11 cellular contexts compared by ENCODE assay signal in the genomic region with DNA sequence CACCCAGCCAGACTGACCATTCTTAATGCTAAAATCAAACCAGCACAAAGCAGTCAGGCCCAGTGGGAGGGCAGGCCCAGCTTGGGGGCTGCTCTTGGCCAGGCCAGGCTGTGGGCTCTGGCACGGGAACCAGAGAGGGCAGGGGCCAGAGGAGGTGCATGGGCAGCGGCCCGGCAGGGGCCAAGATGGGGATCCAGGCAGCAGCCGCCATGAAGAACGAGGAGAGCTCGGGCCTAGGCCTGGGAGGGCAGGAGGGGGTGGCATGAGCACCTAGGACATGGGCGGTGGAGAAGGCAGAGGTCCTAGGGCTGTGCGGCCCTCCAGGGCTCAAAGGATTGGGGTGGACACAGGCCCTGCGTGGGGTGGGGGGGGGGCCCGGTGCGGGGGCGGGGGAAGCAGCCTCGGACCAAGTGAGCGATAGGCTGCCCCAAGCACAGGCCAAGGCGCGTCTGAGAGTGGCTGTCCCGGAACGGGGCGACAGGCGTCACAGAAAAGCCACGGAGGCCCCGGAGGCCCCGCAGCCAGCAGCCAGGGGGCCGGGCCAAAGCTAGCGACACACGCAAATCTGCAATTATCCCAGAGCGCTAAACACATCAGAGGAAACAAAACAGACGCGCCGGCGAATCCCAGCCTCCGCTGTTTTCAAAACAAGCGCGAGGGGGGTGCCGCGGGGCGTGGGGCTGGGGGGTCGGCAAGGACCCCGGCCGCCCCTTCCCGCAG. TPM values are rescaled to one million over a fixed set of nuclear protein-coding genes. Genes with fewer than 3 reads are reported as not detected.
DNase-seq lines count a peak whose midpoint lies in the region; ATAC-seq, FAIRE-seq and TF ChIP-seq lines count a peak whose summit lies in the region.
"Had no signal": no experiment of that assay in that cellular context is flagged by ENCODE, and none has a peak within 500 bp of the region (broad histone marks: within the 10 kb centered on the region; RNA-seq: fewer than 3 reads in every experiment).

No MANE protein-coding gene starts in this region.

- ATAC-seq in HCT116: peak; percentile 23
- ATAC-seq in K562: no peak
- ATAC-seq in activated T-cell treated with anti-CD3 and anti-CD28 coated beads, Interleukin-2, amount 50 U/mL, for 4 hours: no peak
- no peak for ATAC-seq in GM21576 (IDR thresholded peaks at IDR 0.05; ENCODE audit: unreplicated experiment)
- ATAC-seq in GM18517 (IDR thresholded peaks at IDR 0.05; ENCODE audit: unreplicated experiment): no peak
- ATAC-seq in HG03108 (IDR thresholded peaks at IDR 0.05; ENCODE audit: unreplicated experiment): no peak

- BruUV-seq in HCT116 (replicated peaks; lab: Mats Ljungman, UMichigan): no TSS peak
- no TSS peak for BruUV-seq in K562 (replicated peaks; lab: Mats Ljungman, UMichigan)

- H3K9me3 ChIP-seq in HCT116 (ENCODE audit: control insufficient read depth in 1 of 2, insufficient read depth in 1 of 2, low read depth in 1 of 2, low read length in 2 of 2): no peaks in the 10 kb centered on the region
- no peaks in the 10 kb centered on the region for H3K9me3 ChIP-seq in K562 (replicated peaks; ENCODE audit: control insufficient read depth, insufficient read depth, low read depth, low read length)
- no peaks in the 10 kb centered on the region for H3K9me3 ChIP-seq in subcutaneous abdominal adipose tissue (ENCODE audit: control insufficient read depth in 5 of 5, low read length in 5 of 5)

- RAD21 ChIA-PET in HCT116 (lab: Charles Lee; ENCODE audit: low non-redundant PET in 1 of 2, low total read pairs in 2 of 2, uncharacterized antibody in 2 of 2, unreplicated experiment in 2 of 2): no interaction called here

- peak overlapping the region; percentile 80 for H3K9ac ChIP-seq in HCT116 (ENCODE audit: low read length)
- no peak overlapping the region for H3K9ac ChIP-seq in K562 (ENCODE audit: insufficient read depth in 1 of 2, low read depth in 2 of 2, low read length in 2 of 2)
- H3K9ac ChIP-seq in subcutaneous abdominal adipose tissue (ENCODE audit: low read length in 5 of 5): no peak overlapping the region

- no peak for TF ChIP-seq POLR2A in HCT116 (IDR thresholded peaks at IDR 0.05; ENCODE audit: borderline replicate concordance, extremely low read depth, insufficient read depth, insufficient read length)
- TF ChIP-seq POLR2A in K562 (conservative IDR thresholded peaks at IDR 0.05): no peak

- 88% methylated on average over 17 of the region's 41 CpGs for WGBS in K562 (ENCODE audit: insufficient coverage, low coverage, missing lambda C conversion rate)

- DNase-seq in HCT116 (ENCODE audit: low read depth, low spot score) (no peak), K562 (ENCODE audit: extremely low read depth in 1 of 4, low spot score in 3 of 4) (peak in 2 of 4 experiments; percentile 22 to 31), left kidney (ENCODE audit: low read depth, low spot score) (peak; percentile 66)
- no peak for DNase-seq in activated T-cell treated with anti-CD3 and anti-CD28 coated beads, Interleukin-2, amount 50 U/mL, for 4 hours
- DNase-seq: activated CD8-positive, alpha-beta memory T cell treated with anti-CD3 and anti-CD28 coated beads, Interleukin-2, amount 50 U/mL, for 4 hours; effector memory CD4-positive, alpha-beta T cell; mammary epithelial cell had no signal

- H3K9me3 Mint-ChIP-seq in activated T-cell treated with anti-CD3 and anti-CD28 coated beads, Interleukin-2, amount 50 U/mL, for 4 hours: no peaks in the 10 kb centered on the region

- H3K4me3 ChIP-seq in HCT116 (replicated peaks in 1 of 2; ENCODE audit: low read depth in 1 of 2, low read length in 2 of 2): peak overlapping the region; percentile 46 to 64
- H3K4me3 ChIP-seq in K562: no peak overlapping the region
- peak overlapping the region in 3 of 5 donors; percentile 38 to 49 (median 44) for H3K4me3 ChIP-seq in subcutaneous abdominal adipose tissue (ENCODE audit: low read depth in 1 of 5, low read length in 5 of 5)

- CTCF ChIA-PET in HCT116 (lab: Charles Lee): interaction anchor here (1.6 kb wide), 1 partner anchor 43 kb away, joined by 5 read pairs; no protein-coding TSS in a partner anchor
- CTCF ChIA-PET in K562 (lab: Yijun Ruan, JAX; ENCODE audit: low intra/inter-chr PET ratio): no interaction called here

- H4K20me1 ChIP-seq in HCT116 (ENCODE audit: insufficient read depth): no peaks in the 10 kb centered on the region
- H4K20me1 ChIP-seq in K562 (replicated peaks; ENCODE audit: control insufficient read depth, insufficient read depth, low read length): no peaks in the 10 kb centered on the region

- H3K27me3 Mint-ChIP-seq in activated T-cell treated with anti-CD3 and anti-CD28 coated beads, Interleukin-2, amount 50 U/mL, for 4 hours (ENCODE audit: low read depth): peaks cover 16% of the 10 kb centered on the region

- intact Hi-C loops in HCT116 (cut with micrococcal nuclease) (no loop called here), K562 (cut with micrococcal nuclease) (no loop called here)

- H3K27ac ChIP-seq in HCT116 (ENCODE audit: low read depth, low read length) (peak overlapping the region; percentile 95), K562 (ENCODE audit: extremely low read depth, low read depth, low read length) (no peak overlapping the region), subcutaneous abdominal adipose tissue (ENCODE audit: low read depth, low read length) (no peak overlapping the region)

- FAIRE-seq in K562 (lab: Jason Lieb, UNC): no peak

- in situ Hi-C loops in K562 (cut with MboI): no loop called here

- no peak overlapping the region for H3K4me3 Mint-ChIP-seq in activated T-cell treated with anti-CD3 and anti-CD28 coated beads, Interleukin-2, amount 50 U/mL, for 4 hours

- no peaks in the 10 kb centered on the region for H3K9me1 ChIP-seq in K562 (ENCODE audit: control insufficient read depth, insufficient read depth, low read length)

- H2AFZ ChIP-seq in HCT116 (ENCODE audit: low read depth, low read length, poor library complexity, severe bottlenecking) (no peak overlapping the region), K562 (ENCODE audit: low read depth, low read length) (no peak overlapping the region)

- no peaks in the 10 kb centered on the region for H3K9me2 ChIP-seq in HCT116 (ENCODE audit: insufficient read depth)

- H3K36me3 Mint-ChIP-seq in activated T-cell treated with anti-CD3 and anti-CD28 coated beads, Interleukin-2, amount 50 U/mL, for 4 hours (ENCODE audit: insufficient read depth): no peaks in the 10 kb centered on the region

- H3K4me1 Mint-ChIP-seq in activated T-cell treated with anti-CD3 and anti-CD28 coated beads, Interleukin-2, amount 50 U/mL, for 4 hours (ENCODE audit: low read depth): no peaks in the 10 kb centered on the region

- TF ChIP-seq RAD21 in HCT116 (IDR thresholded peaks at IDR 0.05; ENCODE audit: low read depth) (no peak), K562 (CRISPR knock-in tag; conservative IDR thresholded peaks at IDR 0.05 in 1 of 2, IDR thresholded peaks at IDR 0.05 in 1 of 2) (no peak)

- peaks cover 2 to 7% of the 10 kb centered on the region in 2 experiments; a peak in 1 of 4 replicates for H3K36me3 ChIP-seq in HCT116 (ENCODE audit: control insufficient read depth in 1 of 2, insufficient read depth in 2 of 2, low read length in 2 of 2)
- H3K36me3 ChIP-seq in K562 (ENCODE audit: control insufficient read depth, insufficient read depth, low read length): no peaks in the 10 kb centered on the region; the same call in 2 of the 3 replicates
- peaks cover 0 to 7% (median 0%) of the 10 kb centered on the region in 5 donors for H3K36me3 ChIP-seq in subcutaneous abdominal adipose tissue (ENCODE audit: control insufficient read depth in 5 of 5, insufficient read depth in 5 of 5, low read length in 5 of 5)

- POLR2A ChIA-PET in HCT116 (lab: Charles Lee) (no interaction called here), K562 (lab: Yijun Ruan, JAX) (interaction anchor here (0.6 kb wide), 1 partner anchor 152 kb away, joined by 4 read pairs; no protein-coding TSS in a partner anchor)

- no peaks in the 10 kb centered on the region for H3K27me3 ChIP-seq in HCT116 (ENCODE audit: insufficient read depth, low read length)
- no peaks in the 10 kb centered on the region for H3K27me3 ChIP-seq in K562 (ENCODE audit: control insufficient read depth in 2 of 2, insufficient read depth in 2 of 2, low read length in 2 of 2)
- no peaks in the 10 kb centered on the region for H3K27me3 ChIP-seq in subcutaneous abdominal adipose tissue (ENCODE audit: control insufficient read depth in 5 of 5, insufficient read depth in 4 of 5, low read length in 5 of 5)

- H3K4me2 ChIP-seq in HCT116 (ENCODE audit: low read length) (peak overlapping the region; percentile 98), K562 (ENCODE audit: insufficient read depth, low read length) (no peak overlapping the region)

- no peak for TF ChIP-seq EP300 in K562 (IDR thresholded peaks at IDR 0.05; ENCODE audit: low read length)

- TF ChIP-seq CTCF in HCT116 (IDR thresholded peaks at IDR 0.05 in 2 of 3, conservative IDR thresholded peaks at IDR 0.05 in 1 of 3; ENCODE audit: borderline replicate concordance in 1 of 3, insufficient read depth in 1 of 3, low read depth in 2 of 3, low read length in 2 of 3) (no peak), K562 (IDR thresholded peaks at IDR 0.05 in 2 of 3, conservative IDR thresholded peaks at IDR 0.05 in 1 of 3; ENCODE audit: insufficient read depth in 2 of 3, low read depth in 1 of 3, low read length in 3 of 3) (no peak)

- H3K79me2 ChIP-seq in HCT116 (ENCODE audit: insufficient read depth, low read length) (peaks cover 99% of the 10 kb centered on the region), K562 (ENCODE audit: control insufficient read depth, insufficient read depth, low read length) (peaks cover 45% of the 10 kb centered on the region)

- H3K4me1 ChIP-seq in HCT116 (ENCODE audit: control insufficient read depth in 1 of 2, insufficient read depth in 2 of 2, low read length in 2 of 2) (peaks cover 72 to 99% of the 10 kb centered on the region in 2 experiments), K562 (replicated peaks in 1 of 2; ENCODE audit: control insufficient read depth in 2 of 2, insufficient read depth in 2 of 2, low read length in 2 of 2) (peaks cover 5 to 71% of the 10 kb centered on the region in 2 experiments; a peak in 3 of 5 replicates), subcutaneous abdominal adipose tissue (ENCODE audit: control insufficient read depth in 5 of 5, insufficient read depth in 5 of 5, low read length in 5 of 5) (peaks cover 3 to 75% (median 68%) of the 10 kb centered on the region in 5 donors)

RNA-seq across cellular contexts. Expression of gene PLXNB2, which starts 8.3 kb away (rescaled TPM):
- total RNA-seq in HCT116 (2021; ENCODE audit: unreplicated experiment) (236 TPM), K562 (2014; rRNA removed) (16.9 and 22.7 TPM in 2 replicates), K562 (2014; rRNA removed; fragmentation: Illumina TruSeq; extraction: Trizol) (3.2 and 4.8 TPM in 2 replicates), K562 (2015; rRNA removed; fragmentation: Illumina TruSeq; extraction: Trizol) (9.9 and 11.3 TPM in 2 replicates), K562 (2021) (45.1 and 48.0 TPM in 2 replicates)
- 192 and 208 TPM in 2 replicates for polyA plus RNA-seq in HCT116 (2012)
- total RNA-seq in K562 (2011; cell fraction: chromatin; rRNA removed; ENCODE audit: low replicate concordance): 72.8 and 193 TPM in 2 replicates
- total RNA-seq in K562 (2011; cell fraction: nucleolus; rRNA removed): 120 and 131 TPM in 2 replicates
- total RNA-seq in K562 (2011; cell fraction: nucleoplasm; rRNA removed): 71.3 and 73.4 TPM in 2 replicates
- polyA plus RNA-seq in K562 (2011; rRNA removed) (17.4 and 26.1 TPM in 2 replicates), K562 (2014; fragmentation: Illumina TruSeq; extraction: Trizol) (13.6 and 22.0 TPM in 2 replicates), K562 (2014; fragmentation: Nextera tagmentation; extraction: Ambion mirVana) (under 1 TPM; 0.15 to 0.81 TPM), K562 (2014; rRNA removed) (20.7 and 24.6 TPM in 2 replicates)
- 21.9 and 41.4 TPM in 2 replicates for polyA plus RNA-seq in K562 (2011; cell fraction: cytosol; rRNA removed)
- 101 and 150 TPM in 2 replicates for polyA plus RNA-seq in K562 (2011; cell fraction: nucleus; rRNA removed)
- polyA plus RNA-seq in K562 (2012): 30.4 and 43.6 TPM in 2 replicates
- polyA minus RNA-seq in K562 (2011; rRNA and poly(A)+ RNA removed): 14.1 and 21.8 TPM in 2 replicates
- 37.2 and 59.9 TPM in 2 replicates for polyA minus RNA-seq in K562 (2011; cell fraction: cytosol; rRNA and poly(A)+ RNA removed)
- polyA minus RNA-seq in K562 (2011; cell fraction: nucleus; rRNA and poly(A)+ RNA removed): 30.4 and 32.4 TPM in 2 replicates
- 1 to 10 TPM; 4.0 to 4.8 (median 4.7) TPM for total RNA-seq in activated T-cell treated with anti-CD3 and anti-CD28 coated beads, Interleukin-2, amount 50 U/mL, for 4 hours

RNA-seq across cellular contexts. Expression of gene DENND6B, which starts 27.7 kb away (rescaled TPM):
- 11.0 TPM for total RNA-seq in HCT116 (2021; ENCODE audit: unreplicated experiment)
- polyA plus RNA-seq in HCT116 (2012): 7.8 and 9.1 TPM in 2 replicates
- total RNA-seq in K562 (2011; cell fraction: chromatin; rRNA removed; ENCODE audit: low replicate concordance): 6.5 and 21.7 TPM in 2 replicates
- total RNA-seq in K562 (2011; cell fraction: nucleolus; rRNA removed): 12.5 and 13.4 TPM in 2 replicates
- total RNA-seq in K562 (2011; cell fraction: nucleoplasm; rRNA removed): 8.5 and 9.8 TPM in 2 replicates
- 1.5 and 2.3 TPM in 2 replicates for total RNA-seq in K562 (2014; rRNA removed)
- 0.26 and 0.29 TPM in 2 replicates for total RNA-seq in K562 (2014; rRNA removed; fragmentation: Illumina TruSeq; extraction: Trizol)
- 0.83 TPM in 2 replicates for total RNA-seq in K562 (2015; rRNA removed; fragmentation: Illumina TruSeq; extraction: Trizol)
- total RNA-seq in K562 (2021): 3.1 and 3.2 TPM in 2 replicates
- polyA plus RNA-seq in K562 (2011; rRNA removed): 2.0 and 3.4 TPM in 2 replicates
- 2.9 and 5.9 TPM in 2 replicates for polyA plus RNA-seq in K562 (2011; cell fraction: cytosol; rRNA removed)
- 18.3 and 38.3 TPM in 2 replicates for polyA plus RNA-seq in K562 (2011; cell fraction: nucleus; rRNA removed)
- polyA plus RNA-seq in K562 (2012): 2.7 and 5.8 TPM in 2 replicates
- polyA plus RNA-seq in K562 (2014; fragmentation: Illumina TruSeq; extraction: Trizol): 1.7 and 2.0 TPM in 2 replicates
- under 1 TPM; 0.07 to 0.31 TPM for polyA plus RNA-seq in K562 (2014; fragmentation: Nextera tagmentation; extraction: Ambion mirVana)
- polyA plus RNA-seq in K562 (2014; rRNA removed): 3.1 and 3.7 TPM in 2 replicates
- polyA minus RNA-seq in K562 (2011; rRNA and poly(A)+ RNA removed): 0.48 and 0.84 TPM in 2 replicates
- 1.8 and 3.2 TPM in 2 replicates for polyA minus RNA-seq in K562 (2011; cell fraction: cytosol; rRNA and poly(A)+ RNA removed)
- 2.6 and 3.8 TPM in 2 replicates for polyA minus RNA-seq in K562 (2011; cell fraction: nucleus; rRNA and poly(A)+ RNA removed)
- 1 to 10 TPM; 1.0 to 1.6 (median 1.3) TPM for total RNA-seq in activated T-cell treated with anti-CD3 and anti-CD28 coated beads, Interleukin-2, amount 50 U/mL, for 4 hours

RNA-seq across cellular contexts. Expression of gene MAPK11, which starts 28.9 kb away (rescaled TPM):
- total RNA-seq in HCT116 (2021; ENCODE audit: unreplicated experiment): 19.3 TPM
- polyA plus RNA-seq in HCT116 (2012): 15.7 and 17.2 TPM in 2 replicates
- 6.0 and 15.3 TPM in 2 replicates for total RNA-seq in K562 (2011; cell fraction: chromatin; rRNA removed; ENCODE audit: low replicate concordance)
- total RNA-seq in K562 (2011; cell fraction: nucleolus; rRNA removed): 11.8 and 12.5 TPM in 2 replicates
- 6.0 and 6.7 TPM in 2 replicates for total RNA-seq in K562 (2011; cell fraction: nucleoplasm; rRNA removed)
- total RNA-seq in K562 (2014; rRNA removed): 9.6 and 9.8 TPM in 2 replicates
- 1.9 and 2.5 TPM in 2 replicates for total RNA-seq in K562 (2014; rRNA removed; fragmentation: Illumina TruSeq; extraction: Trizol)
- total RNA-seq in K562 (2015; rRNA removed; fragmentation: Illumina TruSeq; extraction: Trizol): 5.3 and 5.8 TPM in 2 replicates
- total RNA-seq in K562 (2021): 12.8 and 14.6 TPM in 2 replicates
- 5.1 and 7.0 TPM in 2 replicates for polyA plus RNA-seq in K562 (2011; rRNA removed)
- 5.6 and 12.8 TPM in 2 replicates for polyA plus RNA-seq in K562 (2011; cell fraction: cytosol; rRNA removed)
- polyA plus RNA-seq in K562 (2011; cell fraction: nucleus; rRNA removed): 39.5 and 60.0 TPM in 2 replicates
- 9.9 and 19.7 TPM in 2 replicates for polyA plus RNA-seq in K562 (2012)
- polyA plus RNA-seq in K562 (2014; fragmentation: Illumina TruSeq; extraction: Trizol): 5.7 and 7.0 TPM in 2 replicates
- under 1 TPM; 0.06 to 0.10 TPM for polyA plus RNA-seq in K562 (2014; fragmentation: Nextera tagmentation; extraction: Ambion mirVana)
- polyA plus RNA-seq in K562 (2014; rRNA removed): 10.6 and 11.5 TPM in 2 replicates
- 1.4 and 3.6 TPM in 2 replicates for polyA minus RNA-seq in K562 (2011; rRNA and poly(A)+ RNA removed)
- 5.2 and 6.5 TPM in 2 replicates for polyA minus RNA-seq in K562 (2011; cell fraction: cytosol; rRNA and poly(A)+ RNA removed)
- 6.1 and 6.3 TPM in 2 replicates for polyA minus RNA-seq in K562 (2011; cell fraction: nucleus; rRNA and poly(A)+ RNA removed)
- 10 to 100 TPM in 1 of 3 donors, 1 to 10 TPM in 2; 9.4 to 10.1 (median 9.8) TPM for total RNA-seq in activated T-cell treated with anti-CD3 and anti-CD28 coated beads, Interleukin-2, amount 50 U/mL, for 4 hours

RNA-seq across cellular contexts. Expression of gene MAPK12, which starts 37.6 kb away (rescaled TPM):
- total RNA-seq in HCT116 (2021; ENCODE audit: unreplicated experiment) (86.7 TPM), K562 (2014; rRNA removed) (45.2 and 45.5 TPM in 2 replicates), K562 (2014; rRNA removed; fragmentation: Illumina TruSeq; extraction: Trizol) (5.7 and 11.1 TPM in 2 replicates), K562 (2015; rRNA removed; fragmentation: Illumina TruSeq; extraction: Trizol) (32.9 and 33.8 TPM in 2 replicates), K562 (2021) (68.4 and 69.1 TPM in 2 replicates)
- polyA plus RNA-seq in HCT116 (2012): 61.5 and 61.8 TPM in 2 replicates
- total RNA-seq in K562 (2011; cell fraction: chromatin; rRNA removed; ENCODE audit: low replicate concordance): 112 and 304 TPM in 2 replicates
- total RNA-seq in K562 (2011; cell fraction: nucleolus; rRNA removed): 207 and 279 TPM in 2 replicates
- total RNA-seq in K562 (2011; cell fraction: nucleoplasm; rRNA removed): 136 and 144 TPM in 2 replicates
- polyA plus RNA-seq in K562 (2011; rRNA removed) (30.6 and 45.2 TPM in 2 replicates), K562 (2014; fragmentation: Illumina TruSeq; extraction: Trizol) (32.8 and 35.5 TPM in 2 replicates), K562 (2014; fragmentation: Nextera tagmentation; extraction: Ambion mirVana) (1 to 10 TPM in 1 of 2 experiments, under 1 TPM in 1; 0.79 to 4.0 TPM), K562 (2014; rRNA removed) (69.4 and 71.5 TPM in 2 replicates)
- 35.5 and 49.4 TPM in 2 replicates for polyA plus RNA-seq in K562 (2011; cell fraction: cytosol; rRNA removed)
- 285 and 430 TPM in 2 replicates for polyA plus RNA-seq in K562 (2011; cell fraction: nucleus; rRNA removed)
- polyA plus RNA-seq in K562 (2012): 38.8 and 60.9 TPM in 2 replicates
- 12.0 and 15.0 TPM in 2 replicates for polyA minus RNA-seq in K562 (2011; rRNA and poly(A)+ RNA removed)
- 18.3 and 22.3 TPM in 2 replicates for polyA minus RNA-seq in K562 (2011; cell fraction: cytosol; rRNA and poly(A)+ RNA removed)
- 61.0 and 65.0 TPM in 2 replicates for polyA minus RNA-seq in K562 (2011; cell fraction: nucleus; rRNA and poly(A)+ RNA removed)
- 1 to 10 TPM; 3.3 to 4.3 (median 3.9) TPM for total RNA-seq in activated T-cell treated with anti-CD3 and anti-CD28 coated beads, Interleukin-2, amount 50 U/mL, for 4 hours

RNA-seq across cellular contexts. Expression of gene PPP6R2, which starts 44.0 kb away (rescaled TPM):
- 61.3 TPM for total RNA-seq in HCT116 (2021; ENCODE audit: unreplicated experiment)
- polyA plus RNA-seq in HCT116 (2012): 52.7 and 53.5 TPM in 2 replicates
- total RNA-seq in K562 (2011; cell fraction: chromatin; rRNA removed; ENCODE audit: low replicate concordance): 97.0 and 226 TPM in 2 replicates
- 102 and 113 TPM in 2 replicates for total RNA-seq in K562 (2011; cell fraction: nucleolus; rRNA removed)
- total RNA-seq in K562 (2011; cell fraction: nucleoplasm; rRNA removed): 69.3 and 79.1 TPM in 2 replicates
- 33.6 and 45.2 TPM in 2 replicates for total RNA-seq in K562 (2014; rRNA removed)
- total RNA-seq in K562 (2014; rRNA removed; fragmentation: Illumina TruSeq; extraction: Trizol): 7.7 and 9.2 TPM in 2 replicates
- 21.4 and 22.1 TPM in 2 replicates for total RNA-seq in K562 (2015; rRNA removed; fragmentation: Illumina TruSeq; extraction: Trizol)
- 35.8 and 39.8 TPM in 2 replicates for total RNA-seq in K562 (2021)
- 24.1 and 33.0 TPM in 2 replicates for polyA plus RNA-seq in K562 (2011; rRNA removed)
- 30.1 and 36.3 TPM in 2 replicates for polyA plus RNA-seq in K562 (2011; cell fraction: cytosol; rRNA removed)
- polyA plus RNA-seq in K562 (2011; cell fraction: nucleus; rRNA removed): 112 and 152 TPM in 2 replicates
- polyA plus RNA-seq in K562 (2012): 27.4 and 43.9 TPM in 2 replicates
- 17.9 and 28.4 TPM in 2 replicates for polyA plus RNA-seq in K562 (2014; fragmentation: Illumina TruSeq; extraction: Trizol)
- polyA plus RNA-seq in K562 (2014; fragmentation: Nextera tagmentation; extraction: Ambion mirVana): under 1 TPM; 0.32 to 0.74 TPM
- 37.5 and 39.3 TPM in 2 replicates for polyA plus RNA-seq in K562 (2014; rRNA removed)
- 17.5 and 21.0 TPM in 2 replicates for polyA minus RNA-seq in K562 (2011; rRNA and poly(A)+ RNA removed)
- polyA minus RNA-seq in K562 (2011; cell fraction: cytosol; rRNA and poly(A)+ RNA removed): 15.7 and 22.8 TPM in 2 replicates
- 27.3 and 36.0 TPM in 2 replicates for polyA minus RNA-seq in K562 (2011; cell fraction: nucleus; rRNA and poly(A)+ RNA removed)
- 10 to 100 TPM; 41.4 to 52.6 (median 43.3) TPM for total RNA-seq in activated T-cell treated with anti-CD3 and anti-CD28 coated beads, Interleukin-2, amount 50 U/mL, for 4 hours

Comparison
In these comparisons a context has a peak if more than half of its experiments do, and no peak if none do; other contexts are left out.
1. Of the 22 proteins assayed by ChIP-seq in both K562 and HCT116: peak only in K562: ZBTB33; only in HCT116: none; in both: none; in neither: 21.